Comparison of ENCODE assay signal across 1 cellular context in the genomic region with DNA sequence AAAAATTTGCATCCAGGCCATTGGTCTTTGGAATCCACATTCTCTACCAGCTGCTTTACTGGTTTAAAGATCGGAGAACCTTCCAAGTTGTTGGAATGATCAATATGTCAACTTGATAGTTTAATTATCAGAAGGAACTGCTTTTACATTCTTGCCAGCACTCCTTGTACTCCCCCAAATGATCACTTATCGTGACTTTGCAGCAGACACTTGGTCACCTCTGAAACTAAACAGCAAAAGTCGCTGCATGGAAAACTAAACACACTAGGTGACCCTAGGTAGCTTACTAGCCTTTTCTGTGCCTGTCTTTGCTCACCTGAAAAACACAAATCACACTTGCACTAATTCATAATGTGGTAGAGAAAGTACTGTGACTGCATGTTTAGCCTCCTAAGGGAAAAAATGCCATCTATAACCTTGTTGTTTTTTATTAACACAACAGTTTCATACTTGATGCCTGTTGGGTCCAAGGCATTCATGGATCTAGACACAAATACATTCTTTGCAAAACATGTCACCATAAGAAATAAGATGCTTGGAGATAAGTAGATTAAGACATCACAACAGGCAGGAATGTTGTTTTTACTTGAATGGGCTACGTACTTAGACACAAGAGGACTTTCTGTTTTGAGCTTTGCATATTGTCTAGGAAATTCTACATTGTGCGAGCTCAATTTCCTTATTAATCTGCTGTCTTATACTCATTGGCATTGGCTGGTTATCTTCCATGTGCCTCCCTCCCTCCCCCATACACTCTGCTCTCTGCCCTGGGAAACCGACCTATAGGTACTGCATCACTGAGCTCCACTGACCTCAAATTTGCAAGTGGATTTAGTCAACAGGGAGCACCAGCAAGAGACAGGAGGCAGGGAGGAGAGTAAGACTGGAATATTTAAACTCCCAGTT.
A peak's percentile ranks its signal among the peaks of the same experiment; 100 is the strongest.
TF ChIP-seq lines count a peak whose summit lies in the region.

No MANE protein-coding gene starts in this region.

TF ChIP-seq in K562, 482 proteins besides CTCF, POLR2A, EP300 and RAD21 (continued from another document):
- peak; percentile 81; the same call in 1 of the 2 replicates for TF ChIP-seq HMBOX1 (IDR thresholded peaks at IDR 0.05)
- peak; percentile 74 for TF ChIP-seq TCF3 (CRISPR knock-in tag; IDR thresholded peaks at IDR 0.05)
- TF ChIP-seq MEIS2 (IDR thresholded peaks at IDR 0.05; ENCODE audit: partially characterized antibody): peak; percentile 50
- TF ChIP-seq STAT5A (IDR thresholded peaks at IDR 0.05; ENCODE audit: borderline replicate concordance, low read length): peak; percentile 47; the same call in 1 of the 2 replicates
- no peak for TF ChIP-seq CTBP1 (IDR thresholded peaks at IDR 0.05; ENCODE audit: borderline replicate concordance)
- TF ChIP-seq NFIC (IDR thresholded peaks at IDR 0.05): peak; percentile 9; the same call in 1 of the 2 replicates
- TF ChIP-seq HOMEZ (CRISPR knock-in tag; IDR thresholded peaks at IDR 0.05): no peak
- no peak for TF ChIP-seq TRIM28 (IDR thresholded peaks at IDR 0.05)
- TF ChIP-seq ASH1L (IDR thresholded peaks at IDR 0.05; ENCODE audit: borderline replicate concordance, low read depth, partially characterized antibody): no peak
- peak; percentile 83 for TF ChIP-seq CBFA2T3 (IDR thresholded peaks at IDR 0.05)
- TF ChIP-seq KLF16 (IDR thresholded peaks at IDR 0.05): peak; percentile 33; the same call in 1 of the 2 replicates
- TF ChIP-seq CBFA2T2 (conservative IDR thresholded peaks at IDR 0.05): peak; percentile 66
- peak; percentile 65 for TF ChIP-seq DPF2 (IDR thresholded peaks at IDR 0.05)
- TF ChIP-seq SMARCA4 (IDR thresholded peaks at IDR 0.05): peak; percentile 58; the same call in 1 of the 2 replicates
